Comparison of ENCODE assay signal across 8 cellular contexts in the genomic region with DNA sequence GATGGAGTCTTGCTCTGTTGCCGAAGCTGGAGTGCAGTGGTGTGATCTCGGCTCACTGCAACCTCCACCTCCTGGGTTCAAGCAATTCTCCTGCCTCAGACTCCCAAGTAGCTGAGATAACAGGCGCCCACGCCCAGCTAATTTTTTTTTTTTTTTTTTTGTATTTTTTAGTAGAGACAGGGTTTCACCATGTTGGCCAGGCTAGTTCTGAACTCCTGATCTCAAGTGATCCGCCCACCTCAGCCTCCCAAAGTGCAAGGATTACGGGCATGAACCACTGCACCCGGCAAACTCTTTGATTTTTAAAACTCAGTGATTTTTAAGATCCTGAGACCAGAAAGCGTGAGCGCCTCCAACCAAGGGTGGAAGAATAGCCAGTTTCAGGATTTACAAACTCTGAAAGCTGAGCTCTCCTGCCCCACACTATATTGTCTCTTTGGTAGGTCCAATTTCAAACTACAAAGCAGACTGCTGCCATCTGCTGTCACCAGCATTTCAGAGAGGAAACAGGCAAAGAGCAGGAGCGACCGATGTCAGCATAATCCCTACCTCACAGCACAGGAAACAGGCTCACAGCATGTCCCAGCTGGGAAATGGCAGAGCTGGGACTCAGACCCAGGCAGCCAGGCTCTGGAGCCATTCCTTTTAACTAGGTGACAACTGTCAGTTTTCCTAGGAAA. TPM values are rescaled to one million over a fixed set of nuclear protein-coding genes. Genes with fewer than 3 reads are reported as not detected.
DNase-seq lines count a peak whose midpoint lies in the region; ATAC-seq and TF ChIP-seq lines count a peak whose summit lies in the region.

No MANE protein-coding gene starts in this region.

- intact Hi-C loops in colonic mucosa (cut with DNase I), result loop anchor here (1.0 kb wide), 1 partner anchor 65 kb away; no protein-coding TSS in a partner anchor

- H3K79me2 ChIP-seq in neural progenitor cell (ENCODE audit: low read depth), result peaks cover 74% of the 10 kb centered on the region

- in situ Hi-C loops in GM13976 (cut with MboI; ENCODE audit: low sequenced_read_pairs, unreplicated experiment), result no loop called here

- no peaks in the 10 kb centered on the region for H3K9me3 Mint-ChIP-seq in neural progenitor cell

- peak overlapping the region; percentile 44 for H3K27ac Mint-ChIP-seq in neural progenitor cell

- H3K36me3 Mint-ChIP-seq in neural progenitor cell, result peaks cover 8% of the 10 kb centered on the region

- peaks cover 16% of the 10 kb centered on the region for H3F3A ChIP-seq in neural progenitor cell (ENCODE audit: low read depth)

- H2AFZ ChIP-seq in neural progenitor cell (replicated peaks), result no peak overlapping the region

- H3K27me3 Mint-ChIP-seq in neural progenitor cell (ENCODE audit: insufficient read depth, low read depth), result peaks cover 4% of the 10 kb centered on the region

- H3K36me3 ChIP-seq in colonic mucosa, result no peaks in the 10 kb centered on the region
- no peaks in the 10 kb centered on the region for H3K36me3 ChIP-seq in neural progenitor cell

- peaks cover 14% of the 10 kb centered on the region for H3K4me1 Mint-ChIP-seq in neural progenitor cell

- peak overlapping the region in 1 of 2 donors; percentile 57 for H3K9ac ChIP-seq in colonic mucosa (ENCODE audit: low read depth in 2 of 2, low read length in 2 of 2)
- no peak overlapping the region for H3K9ac ChIP-seq in neural progenitor cell

- TF ChIP-seq CTCF in GM13976 (IDR thresholded peaks at IDR 0.05; ENCODE audit: borderline replicate concordance, control extremely low read depth, extremely low read depth, insufficient read depth, missing control alignments), result peak; percentile 29
- TF ChIP-seq CTCF in colonic mucosa (IDR thresholded peaks at IDR 0.05), result no peak
- peak; percentile 28 for TF ChIP-seq CTCF in neural progenitor cell (IDR thresholded peaks at IDR 0.05)

- no peak overlapping the region for H3K4me3 Mint-ChIP-seq in neural progenitor cell

- H3K9me3 ChIP-seq in colonic mucosa, result no peaks in the 10 kb centered on the region
- H3K9me3 ChIP-seq in neural progenitor cell (ENCODE audit: low read depth), result no peaks in the 10 kb centered on the region

- H3K27ac ChIP-seq in colonic mucosa (peak overlapping the region; percentile 44), neural progenitor cell (peak overlapping the region; percentile 63)

- no peak overlapping the region for H3K4me3 ChIP-seq in colonic mucosa
- no peak overlapping the region for H3K4me3 ChIP-seq in neural progenitor cell

- peaks cover 47% of the 10 kb centered on the region for H4K20me1 ChIP-seq in neural progenitor cell (ENCODE audit: low read depth)

- ATAC-seq in HG03469 (IDR thresholded peaks at IDR 0.05; ENCODE audit: unreplicated experiment) (no peak), HG02973 (IDR thresholded peaks at IDR 0.05; ENCODE audit: unreplicated experiment) (no peak), HG03457 (IDR thresholded peaks at IDR 0.05; ENCODE audit: unreplicated experiment) (no peak)

- DNase-seq in GM13976 (ENCODE audit: low spot score), result no peak
- DNase-seq in NCI-H510A treated with DMSO at 0.1 percent for 48 hours (lab: John Stamatoyannopoulos, UW), result peak; percentile 23
- DNase-seq in colonic mucosa, result peak; percentile 73
- DNase-seq in neural progenitor cell (ENCODE audit: low spot score), result peak; percentile 67
- DNase-seq in NCI-H446 treated with DMSO at 0.1 percent for 48 hours (lab: John Stamatoyannopoulos, UW), result no peak

- H3K4me1 ChIP-seq in colonic mucosa, result peaks cover 18% of the 10 kb centered on the region
- no peaks in the 10 kb centered on the region for H3K4me1 ChIP-seq in neural progenitor cell

- H3K27me3 ChIP-seq in colonic mucosa (no peaks in the 10 kb centered on the region), neural progenitor cell (no peaks in the 10 kb centered on the region)

- H3K4me2 ChIP-seq in neural progenitor cell, result peak overlapping the region; percentile 13

RNA-seq across cellular contexts. Expression of a gene that starts 9.2 kb away (rescaled TPM):
- 10 to 100 TPM; 63.2 to 91.2 TPM for total RNA-seq in colonic mucosa
- 26.2 and 68.3 TPM in 2 replicates for total RNA-seq in neural progenitor cell (ENCODE audit: low replicate concordance)

RNA-seq across cellular contexts. Expression of a gene that starts 10.0 kb away (rescaled TPM):
- 10 to 100 TPM; 16.2 to 20.2 TPM for total RNA-seq in colonic mucosa
- 0.09 and 0.68 TPM in 2 replicates for total RNA-seq in neural progenitor cell (ENCODE audit: low replicate concordance)

RNA-seq across cellular contexts. Expression of a gene that starts 19.8 kb away (rescaled TPM):
- total RNA-seq in colonic mucosa (10 to 100 TPM; 17.5 to 33.1 TPM), neural progenitor cell (ENCODE audit: low replicate concordance) (3.2 and 9.0 TPM in 2 replicates)

RNA-seq across cellular contexts. Expression of a gene that starts 43.3 kb away (rescaled TPM):
- 10 to 100 TPM; 16.9 to 55.1 TPM for total RNA-seq in colonic mucosa
- 4.2 and 4.5 TPM in 2 replicates for total RNA-seq in neural progenitor cell (ENCODE audit: low replicate concordance)

RNA-seq across cellular contexts. Expression of a gene that starts 58.7 kb away (rescaled TPM):
- 100 to 1,000 TPM; 285 to 621 TPM for total RNA-seq in colonic mucosa
- total RNA-seq in neural progenitor cell (ENCODE audit: low replicate concordance), result 10.0 and 30.8 TPM in 2 replicates

Comparison
In these comparisons a context has a peak if more than half of its experiments do, and no peak if none do; other contexts are left out.
1. DNase-seq: peak in NCI-H510A treated with DMSO at 0.1 percent for 48 hours (single experiment), colonic mucosa (single experiment) and neural progenitor cell (single experiment); none in GM13976 (single experiment) and NCI-H446 treated with DMSO at 0.1 percent for 48 hours (single experiment).
2. RNA of a gene that starts 10.0 kb away (total RNA-seq): 16.2 to 20.2 TPM in colonic mucosa; 0.09 to 0.68 TPM in neural progenitor cell; every median in the first group is over 10 times any median in the second.